8 cellular contexts compared by ENCODE assay signal in genomic region chr5:32942225-32942989, GRCh38.
A peak's percentile ranks its signal among the peaks of the same experiment; 100 is the strongest.
DNase-seq lines count a peak whose midpoint lies in the region; ATAC-seq, FAIRE-seq and TF ChIP-seq lines count a peak whose summit lies in the region.

No MANE protein-coding gene starts in this region.

- H3K27me3 ChIP-seq in WERI-Rb-1 (ENCODE audit: insufficient read depth, low read depth, severe bottlenecking) = peaks cover 33% of the 10 kb centered on the region

- POLR2A ChIA-PET in T-cell (lab: Charles Lee) = no interaction called here

- ATAC-seq in GM19463 (IDR thresholded peaks at IDR 0.05; ENCODE audit: unreplicated experiment) (peak; percentile 66), T-cell (replicated peaks in 1 of 4) (no peak)

- no peak overlapping the region for H3K4me3 ChIP-seq in WERI-Rb-1 (ENCODE audit: low read depth, low read length)

- peak; percentile 49; the same call in 1 of the 2 replicates for TF ChIP-seq CTCF in WERI-Rb-1 (IDR thresholded peaks at IDR 0.05; ENCODE audit: low read depth, low read length)

- H3K36me3 Mint-ChIP-seq in T-cell = no peaks in the 10 kb centered on the region

- no peak for FAIRE-seq in HTR-8/SVneo (lab: Jason Lieb, UNC)

- no peaks in the 10 kb centered on the region for H3K4me1 Mint-ChIP-seq in T-cell

- H3K27ac ChIP-seq in WERI-Rb-1 = no peak overlapping the region

- H3K27ac Mint-ChIP-seq in T-cell = no peak overlapping the region

- H3K36me3 ChIP-seq in WERI-Rb-1 = no peaks in the 10 kb centered on the region

- peaks cover 8 to 12% (median 8%) of the 10 kb centered on the region in 3 donors for H3K9me3 Mint-ChIP-seq in T-cell

- H3K4me3 Mint-ChIP-seq in T-cell = no peak overlapping the region

- H3K9me3 ChIP-seq in WERI-Rb-1 (ENCODE audit: severe bottlenecking) = peaks cover under 1% of the 10 kb centered on the region

- DNase-seq in EL (peak; percentile 35), HTR-8/SVneo (ENCODE audit: insufficient read length, low spot score) (peak; percentile 33), WERI-Rb-1 (peak; percentile 17), lung microvascular endothelial cell (ENCODE audit: low read depth in 2 of 2) (peak; percentile 41 to 63), putamen (ENCODE audit: low spot score) (no peak), DMS79 treated with DMSO at 0.1 percent for 48 hours (lab: John Stamatoyannopoulos, UW) (no peak), T-cell (no peak)

- CTCF ChIA-PET in T-cell (lab: Charles Lee) = no interaction called here

- no peaks in the 10 kb centered on the region for H3K27me3 Mint-ChIP-seq in T-cell

Comparison
In these comparisons a context has a peak if more than half of its experiments do, and no peak if none do; other contexts are left out.
1. DNase-seq: peak in EL (single experiment), HTR-8/SVneo (single experiment), WERI-Rb-1 (single experiment) and lung microvascular endothelial cell (2 of 2); none in putamen (single experiment), DMS79 treated with DMSO at 0.1 percent for 48 hours (single experiment) and T-cell (0 of 34).